ENCODE assay signal across 19 cellular contexts in genomic region chr3:47378869-47379268, GRCh38. TPM values are rescaled to one million over a fixed set of nuclear protein-coding genes. Genes with fewer than 3 reads are reported as not detected.
DNase-seq lines count a peak whose midpoint lies in the region; ATAC-seq, FAIRE-seq and TF ChIP-seq lines count a peak whose summit lies in the region.
"Had no signal": no experiment of that assay in that cellular context is flagged by ENCODE, and none has a peak within 500 bp of the region (broad histone marks: within the 10 kb centered on the region; RNA-seq: fewer than 3 reads in every experiment).

No MANE protein-coding gene starts in this region.

- H2AFZ ChIP-seq in keratinocyte (ENCODE audit: control insufficient read depth, low read length) = no peak overlapping the region

- peaks cover 37% of the 10 kb centered on the region for H3K79me2 ChIP-seq in keratinocyte (ENCODE audit: control insufficient read depth, insufficient read depth, low read length)

- no peaks in the 10 kb centered on the region for H3K36me3 ChIP-seq in CD8-positive, alpha-beta T cell (ENCODE audit: insufficient read depth, low read length)
- H3K36me3 ChIP-seq in keratinocyte (ENCODE audit: control insufficient read depth in 2 of 2, extremely low read depth in 1 of 2, insufficient read depth in 2 of 2, low read length in 2 of 2) = peaks cover 0 to 7% of the 10 kb centered on the region in 2 experiments
- no peaks in the 10 kb centered on the region for H3K36me3 ChIP-seq in A673 (ENCODE audit: insufficient read depth, low read length, poor library complexity, severe bottlenecking)
- H3K36me3 ChIP-seq: heart right ventricle, pancreas, thyroid gland had no signal

- no peak for TF ChIP-seq POLR2A in A549 (IDR thresholded peaks at IDR 0.05; ENCODE audit: low read length)

- H3K27ac ChIP-seq in A549 (no peak overlapping the region; a peak in 1 of 6 replicates), VCaP (peak overlapping the region; percentile 98), keratinocyte (ENCODE audit: control insufficient read depth, insufficient read depth, low read length) (no peak overlapping the region), A673 (ENCODE audit: low read depth, low read length, poor library complexity, severe bottlenecking) (no peak overlapping the region)
- no peak overlapping the region for H3K27ac ChIP-seq in CD8-positive, alpha-beta T cell (ENCODE audit: low read depth, low read length)
- H3K27ac ChIP-seq: pancreas, thyroid gland had no signal

- no peak for TF ChIP-seq CTCF in A549 (IDR thresholded peaks at IDR 0.05)
- no peak for TF ChIP-seq CTCF in CD8-positive, alpha-beta T cell (IDR thresholded peaks at IDR 0.05)
- TF ChIP-seq CTCF in VCaP (conservative IDR thresholded peaks at IDR 0.05) = no peak
- TF ChIP-seq CTCF in keratinocyte (optimal IDR thresholded peaks at IDR 0.05 in 1 of 3, IDR thresholded peaks at IDR 0.05 in 1 of 3, conservative IDR thresholded peaks at IDR 0.05 in 1 of 3; ENCODE audit: extremely low read depth in 1 of 3, insufficient read depth in 2 of 3, low read length in 3 of 3) = no peak
- TF ChIP-seq CTCF in A673 (conservative IDR thresholded peaks at IDR 0.05; ENCODE audit: low read depth, low read length) = no peak

- no peaks in the 10 kb centered on the region for H3K9me1 ChIP-seq in keratinocyte (ENCODE audit: control insufficient read depth, extremely low read depth, insufficient read depth, low read length)

- no peak for TF ChIP-seq RAD21 in A549 (conservative IDR thresholded peaks at IDR 0.05 in 1 of 2, IDR thresholded peaks at IDR 0.05 in 1 of 2)

- no peak for ATAC-seq in A549
- ATAC-seq in CD8-positive, alpha-beta T cell = no peak
- no peak for ATAC-seq in HG02678 (IDR thresholded peaks at IDR 0.05; ENCODE audit: unreplicated experiment)
- no peak for ATAC-seq in HG03342 (IDR thresholded peaks at IDR 0.05; ENCODE audit: unreplicated experiment)
- ATAC-seq: activated CD4-positive, CD25-positive, alpha-beta regulatory T cell treated with anti-CD3 and anti-CD28 coated beads, Interleukin-2, amount 50 U/mL, for 24 hours; heart right ventricle; mucosa of descending colon; pancreas had no signal

- no peak for TF ChIP-seq EP300 in A549 (IDR thresholded peaks at IDR 0.05)

- dilution Hi-C loops in keratinocyte (cut with MboI; ENCODE audit: extremely low pct_ligation_motif_present, low sequenced_read_pairs) = no loop called here

- BruUV-seq in A673 (replicated peaks; lab: Mats Ljungman, UMichigan) = no TSS peak

- H4K20me1 ChIP-seq in keratinocyte (ENCODE audit: control insufficient read depth, extremely low read depth, insufficient read depth, low read length) = no peaks in the 10 kb centered on the region

- no peak overlapping the region for H3K4me3 Mint-ChIP-seq in CD8-positive, alpha-beta T cell

- no peak overlapping the region for H3K4me3 ChIP-seq in A549
- no peak overlapping the region for H3K4me3 ChIP-seq in CD8-positive, alpha-beta T cell (ENCODE audit: low read depth, low read length)
- H3K4me3 ChIP-seq in keratinocyte (ENCODE audit: control insufficient read depth in 2 of 3, extremely low read depth in 1 of 3, insufficient read depth in 2 of 3, low read depth in 1 of 3, low read length in 3 of 3) = no peak overlapping the region
- no peak overlapping the region for H3K4me3 ChIP-seq in A673 (ENCODE audit: low read depth, low read length, poor library complexity, severe bottlenecking)
- H3K4me3 ChIP-seq: mucosa of descending colon, thyroid gland had no signal

- no peaks in the 10 kb centered on the region for H3K27me3 ChIP-seq in CD8-positive, alpha-beta T cell (ENCODE audit: insufficient read depth, low read length)
- no peaks in the 10 kb centered on the region for H3K27me3 ChIP-seq in keratinocyte (ENCODE audit: control insufficient read depth, extremely low read depth, insufficient read depth, low read length)
- no peaks in the 10 kb centered on the region for H3K27me3 ChIP-seq in A673 (replicated peaks; ENCODE audit: insufficient read depth, low read depth, low read length, poor library complexity)
- H3K27me3 ChIP-seq: heart right ventricle, pancreas, thyroid gland had no signal

- no peak overlapping the region for H3K9ac ChIP-seq in keratinocyte (ENCODE audit: control insufficient read depth, extremely low read depth, insufficient read depth, low read length)

- peaks cover 38% of the 10 kb centered on the region for H3K4me1 Mint-ChIP-seq in CD8-positive, alpha-beta T cell (ENCODE audit: low read depth)

- H3K27ac Mint-ChIP-seq in CD8-positive, alpha-beta T cell = peak overlapping the region; percentile 55

- DNase-seq in A549 (ENCODE audit: low read depth in 1 of 2, low spot score in 1 of 2) = no peak
- no peak for DNase-seq in CD8-positive, alpha-beta T cell
- no peak for DNase-seq in keratinocyte (ENCODE audit: low read depth, low spot score)
- DNase-seq in amniotic stem cell (lab: John Stamatoyannopoulos, UW) = no peak
- no peak for DNase-seq in A673 (ENCODE audit: low spot score)
- DNase-seq: AML-193; caudate nucleus; effector CD8-positive, alpha-beta T cell; heart right ventricle; HFFc6; NCI-H69; thyroid gland had no signal

- H3K4me1 ChIP-seq in A549 (peaks cover 6% of the 10 kb centered on the region; the same call in 2 of the 3 replicates), keratinocyte (ENCODE audit: control insufficient read depth, extremely low read depth, insufficient read depth, low read length) (peaks cover 16% of the 10 kb centered on the region), A673 (ENCODE audit: insufficient read depth, low read length, poor library complexity, severe bottlenecking) (no peaks in the 10 kb centered on the region)
- peaks cover 30% of the 10 kb centered on the region for H3K4me1 ChIP-seq in CD8-positive, alpha-beta T cell (ENCODE audit: insufficient read depth, low read length)

- H3K4me2 ChIP-seq in A549 = peak overlapping the region; percentile 82
- H3K4me2 ChIP-seq in keratinocyte (ENCODE audit: control insufficient read depth, extremely low read depth, insufficient read depth, low read depth, low read length) = peak overlapping the region; percentile 96

- H3K9me3 Mint-ChIP-seq in CD8-positive, alpha-beta T cell = no peaks in the 10 kb centered on the region
- H3K9me3 Mint-ChIP-seq: HFFc6 had no signal

- FAIRE-seq in A549 (lab: Jason Lieb, UNC) = no peak
- FAIRE-seq in keratinocyte (lab: Jason Lieb, UNC) = no peak
- FAIRE-seq: pancreas, RCC 7860 had no signal

- POLR2A ChIA-PET in A549 (lab: Yijun Ruan, JAX) = no interaction called here
- POLR2A ChIA-PET in CD8-positive, alpha-beta T cell (lab: Charles Lee) = interaction anchor here (2.3 kb wide), 1 partner anchor 215 kb away, joined by 12 read pairs; the partner anchor contains the start of gene SETD2
- POLR2A ChIA-PET in A673 (lab: Charles Lee; ENCODE audit: low non-redundant PET) = no interaction called here

- intact Hi-C loops in CD8-positive, alpha-beta T cell (cut with DNase I, micrococcal nuclease) = no loop called here
- intact Hi-C loops in A673 (cut with micrococcal nuclease; ENCODE audit: unreplicated experiment) = no loop called here

- H3K36me3 Mint-ChIP-seq in CD8-positive, alpha-beta T cell = peaks cover 16% of the 10 kb centered on the region

- CTCF ChIA-PET in A549 (lab: Yijun Ruan, JAX) = interaction anchor here (1.7 kb wide), 1 partner anchor 8 kb away, joined by 8 read pairs; no protein-coding TSS in a partner anchor
- CTCF ChIA-PET in CD8-positive, alpha-beta T cell (lab: Charles Lee) = no interaction called here
- CTCF ChIA-PET in A673 (lab: Charles Lee) = no interaction called here

- H3K27me3 Mint-ChIP-seq in CD8-positive, alpha-beta T cell (ENCODE audit: low read depth) = no peaks in the 10 kb centered on the region

- H3K9me3 ChIP-seq in A549 (no peaks in the 10 kb centered on the region), keratinocyte (ENCODE audit: control insufficient read depth, low read depth, low read length) (no peaks in the 10 kb centered on the region), A673 (ENCODE audit: low read depth, low read length, poor library complexity, severe bottlenecking) (no peaks in the 10 kb centered on the region)
- H3K9me3 ChIP-seq in CD8-positive, alpha-beta T cell (ENCODE audit: low read length) = no peaks in the 10 kb centered on the region
- H3K9me3 ChIP-seq: heart right ventricle, mucosa of descending colon, pancreas, thyroid gland had no signal

TF ChIP-seq in A549, 52 proteins besides CTCF, POLR2A, EP300 and RAD21 (continues in another document):
- TF ChIP-seq ZFP36 (IDR thresholded peaks at IDR 0.05; ENCODE audit: borderline replicate concordance, partially characterized antibody) (no peak), MAFK (IDR thresholded peaks at IDR 0.05; ENCODE audit: partially characterized antibody) (no peak), BCL3 (IDR thresholded peaks at IDR 0.05) (no peak)

RNA-seq across cellular contexts. Expression of gene PTPN23, which starts 2.0 kb away (rescaled TPM):
- polyA plus RNA-seq in A549 (2011; rRNA removed) (1.5 and 3.1 TPM in 2 replicates), A549 (2017; fragmentation: RNase III; extraction: RNeasy Plus Mini Kit Qiagen cat#74134 plus additional on column Dnase treatment) (16.8 to 21.3 TPM (median 17.3 TPM) in 3 replicates), keratinocyte (1.3 to 2.7 TPM (median 1.6 TPM) in 3 replicates)
- 4.2 and 6.5 TPM in 2 replicates for polyA plus RNA-seq in A549 (2012; cell fraction: cytosol; rRNA removed)
- 23.9 and 26.4 TPM in 2 replicates for polyA plus RNA-seq in A549 (2012; cell fraction: nucleus; rRNA removed)
- 12.0 and 15.8 TPM in 2 replicates for polyA minus RNA-seq in A549 (2011; rRNA and poly(A)+ RNA removed)
- total RNA-seq in CD8-positive, alpha-beta T cell = 10 to 100 TPM; 39.2 to 48.3 TPM
- polyA plus RNA-seq in keratinocyte (2011; ENCODE audit: low read depth) = 17.5 TPM
- polyA plus RNA-seq in keratinocyte (2011; cell fraction: cytosol; rRNA removed) = 1.4 and 3.5 TPM in 2 replicates
- polyA plus RNA-seq in keratinocyte (2011; cell fraction: nucleus; rRNA removed) = 13.9 and 20.3 TPM in 2 replicates
- 19.3 and 29.2 TPM in 2 replicates for polyA plus RNA-seq in keratinocyte (2012; ENCODE audit: low replicate concordance)
- 10.0 to 45.4 TPM (median 11.1 TPM) in 3 replicates for polyA minus RNA-seq in keratinocyte
- polyA minus RNA-seq in keratinocyte (2011; cell fraction: cytosol; rRNA and poly(A)+ RNA removed) = 15.9 TPM
- 26.5 and 32.1 TPM in 2 replicates for polyA minus RNA-seq in keratinocyte (2011; cell fraction: nucleus; rRNA and poly(A)+ RNA removed)
- total RNA-seq in A673 (2021) = 24.0 and 26.6 TPM in 2 replicates
